ENCODE assay signal across 1 cellular context in the genomic region with DNA sequence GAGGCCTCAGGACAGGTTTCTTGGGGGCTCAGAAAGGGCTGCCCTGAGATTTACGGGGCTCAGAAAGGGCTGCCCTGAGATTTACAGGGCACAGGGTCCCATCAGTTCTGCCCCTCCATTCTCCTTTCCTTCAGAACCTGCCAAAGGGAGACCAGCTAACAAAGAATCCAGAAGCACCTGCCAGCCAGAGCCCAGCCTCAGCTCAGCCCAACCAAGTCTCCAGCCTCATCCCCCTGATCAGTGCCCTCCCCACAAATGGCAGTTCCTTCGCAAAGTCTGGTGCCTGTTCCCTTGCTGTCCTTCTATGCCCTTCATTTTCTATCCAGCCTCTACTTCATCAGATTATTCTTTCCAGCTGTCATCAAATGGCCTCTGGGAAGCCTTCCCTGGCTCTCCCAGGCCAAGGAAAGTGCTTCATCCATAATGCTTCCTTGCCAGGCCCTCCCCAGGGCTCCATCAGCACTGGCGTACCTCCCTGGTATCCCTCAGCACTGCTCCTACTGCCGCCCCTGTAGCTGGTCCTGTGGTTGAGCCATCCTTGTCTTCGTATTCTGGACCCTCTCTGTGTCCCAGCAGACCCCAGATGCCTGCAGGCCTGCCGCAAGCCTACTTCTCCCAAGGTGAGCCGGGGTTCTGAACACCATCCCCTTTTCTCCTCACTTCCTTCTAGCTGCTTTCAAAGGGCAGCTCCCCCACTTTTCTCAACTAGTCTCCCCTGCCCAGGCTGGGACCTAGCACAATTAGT.
TF ChIP-seq lines count a peak whose summit lies in the region.

No MANE protein-coding gene starts in this region.

TF ChIP-seq in IMR-90, 13 proteins besides CTCF, POLR2A, EP300 and RAD21:
- TF ChIP-seq NFE2L2 (IDR thresholded peaks at IDR 0.05; ENCODE audit: low read depth, low read length) (no peak), CHD1 (IDR thresholded peaks at IDR 0.05; ENCODE audit: low read depth, low read length) (no peak), RFX5 (IDR thresholded peaks at IDR 0.05; ENCODE audit: low read depth, low read length) (no peak), SMC3 (IDR thresholded peaks at IDR 0.05; ENCODE audit: low read depth, low read length) (no peak), RCOR1 (IDR thresholded peaks at IDR 0.05; ENCODE audit: insufficient replicate concordance, low read length) (no peak), FOS (IDR thresholded peaks at IDR 0.05; ENCODE audit: low read depth, low read length) (no peak)
- TF ChIP-seq, protein P1, sequence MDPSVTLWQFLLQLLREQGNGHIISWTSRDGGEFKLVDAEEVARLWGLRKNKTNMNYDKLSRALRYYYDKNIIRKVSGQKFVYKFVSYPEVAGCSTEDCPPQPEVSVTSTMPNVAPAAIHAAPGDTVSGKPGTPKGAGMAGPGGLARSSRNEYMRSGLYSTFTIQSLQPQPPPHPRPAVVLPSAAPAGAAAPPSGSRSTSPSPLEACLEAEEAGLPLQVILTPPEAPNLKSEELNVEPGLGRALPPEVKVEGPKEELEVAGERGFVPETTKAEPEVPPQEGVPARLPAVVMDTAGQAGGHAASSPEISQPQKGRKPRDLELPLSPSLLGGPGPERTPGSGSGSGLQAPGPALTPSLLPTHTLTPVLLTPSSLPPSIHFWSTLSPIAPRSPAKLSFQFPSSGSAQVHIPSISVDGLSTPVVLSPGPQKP (IDR thresholded peaks at IDR 0.05; ENCODE audit: borderline replicate concordance, low read depth, low read length), result no peak
TF ChIP-seq in IMR-90: peak in this region for 0.
